39 cellular contexts compared by ENCODE assay signal in genomic region chr1:22967833-22968232, GRCh38. TPM values are rescaled to one million over a fixed set of nuclear protein-coding genes. Genes with fewer than 3 reads are reported as not detected.
"Had no signal": no experiment of that assay in that cellular context is flagged by ENCODE, and none has a peak within 500 bp of the region (broad histone marks: within the 10 kb centered on the region; RNA-seq: fewer than 3 reads in every experiment).

No MANE protein-coding gene starts in this region.

- H3K4me3 ChIP-seq: adrenal gland, ascending aorta, body of pancreas, breast epithelium, cardiac muscle cell had no signal

- H3K4me1 ChIP-seq: adrenal gland, ascending aorta, breast epithelium had no signal

- DNase-seq: activated effector memory CD4-positive, alpha-beta T cell treated with anti-CD3 and anti-CD28 coated beads, Interleukin-2, amount 50 U/mL, for 16 hours; activated effector memory CD4-positive, alpha-beta T cell treated with Interleukin-2 at 50 U/mL for 16 hours; activated gamma-delta T cell; activated gamma-delta T cell treated with Interleukin-2 at 50 U/mL for 16 hours; activated naive CD4-positive, alpha-beta T cell; activated naive CD4-positive, alpha-beta T cell treated with anti-CD3 and anti-CD28 coated beads for 36 hours; activated naive CD4-positive, alpha-beta T cell treated with anti-CD3 and anti-CD28 coated beads, Interleukin-2, amount 10 ng/mL, durations not matched to agents 7 days and 5 days; activated naive CD4-positive, alpha-beta T cell treated with anti-CD3 and anti-CD28 coated beads, Interleukin-2, amount 50 U/mL, for 16 hours; activated naive CD4-positive, alpha-beta T cell treated with Interleukin-2 at 50 U/mL for 16 hours; activated naive CD8-positive, alpha-beta T cell treated with anti-CD3 and anti-CD28 coated beads for 36 hours; activated naive CD8-positive, alpha-beta T cell treated with anti-CD3 and anti-CD28 coated beads, Interleukin-2, amount 10 ng/mL, durations not matched to agents 7 days and 5 days; activated naive CD8-positive, alpha-beta T cell treated with anti-CD3 and anti-CD28 coated beads, Interleukin-2, amount 50 U/mL, for 24 hours; activated T-cell treated with anti-CD3 and anti-CD28 coated beads, Interleukin-2, amount 50 U/mL, for 24 hours; activated T-cell treated with anti-CD3 and anti-CD28 coated beads, Interleukin-2, amount 50 U/mL, for 4 hours; activated T-cell treated with anti-CD3 and anti-CD28 coated beads, Interleukin-2, amount 50 U/mL, for 48 hours; activated T-cell treated with anti-CD3 and anti-CD28 coated beads, Interleukin-2, amount 50 U/mL, for 72 hours; amniotic stem cell; amygdala; anterior cingulate cortex; body of pancreas; brain microvascular endothelial cell; caudate nucleus; central memory CD4-positive, alpha-beta T cell; cerebellar nuclear complex had no signal

- H3K36me3 ChIP-seq: adrenal gland, ascending aorta, brain microvascular endothelial cell, breast epithelium, cardiac muscle cell had no signal

- H3K9me3 ChIP-seq: body of pancreas, breast epithelium had no signal

- FAIRE-seq: astrocyte, bronchial epithelial cell had no signal

- ATAC-seq: activated naive CD4-positive, alpha-beta T cell treated with anti-CD3 and anti-CD28 coated beads, Interleukin-2, amount 50 U/mL, for 72 hours; activated naive CD8-positive, alpha-beta T cell treated with anti-CD3 and anti-CD28 coated beads, Interleukin-2, amount 50 U/mL, for 24 hours; activated T-cell treated with anti-CD3 and anti-CD28 coated beads, Interleukin-2, amount 50 U/mL, for 4 hours; activated T-cell treated with anti-CD3 and anti-CD28 coated beads, Interleukin-2, amount 50 U/mL, for 72 hours; activated T-helper 17 cell treated with anti-CD3 and anti-CD28 coated beads, Interleukin-2, amount 50 U/mL, for 72 hours; body of pancreas had no signal

- H3K27me3 ChIP-seq: adrenal gland, ascending aorta, body of pancreas, brain microvascular endothelial cell had no signal

- H3K27ac ChIP-seq: adrenal gland, ascending aorta, body of pancreas, brain microvascular endothelial cell, breast epithelium, cardiac muscle cell had no signal

RNA-seq across cellular contexts. Expression of gene LACTBL1, which starts 4.8 kb away (rescaled TPM):
- total RNA-seq: activated naive CD4-positive, alpha-beta T cell treated with anti-CD3 and anti-CD28 coated beads for 36 hours; activated naive CD4-positive, alpha-beta T cell treated with anti-CD3 and anti-CD28 coated beads, Interleukin-2, amount 50 U/mL, for 72 hours; activated naive CD8-positive, alpha-beta T cell treated with anti-CD3 and anti-CD28 coated beads for 36 hours; activated naive CD8-positive, alpha-beta T cell treated with anti-CD3 and anti-CD28 coated beads, Interleukin-2, amount 10 ng/mL, durations not matched to agents 7 days and 5 days; activated T-cell treated with anti-CD3 and anti-CD28 coated beads, Interleukin-2, amount 50 U/mL, for 4 hours; activated T-cell treated with anti-CD3 and anti-CD28 coated beads, Interleukin-2, amount 50 U/mL, for 72 hours; activated T-helper 1 cell treated with anti-CD3 and anti-CD28 coated beads, Interleukin-12 subunit alpha, Interleukin-12 subunit beta, Interleukin-2, Interleukin-4 antibody, amounts not matched to agents 30 ng/mL and 10 ng/mL and 1 ng/mL, durations not matched to agents 14 hours and 24 hours and 36 hours; activated T-helper 17 cell treated with anti-CD3 and anti-CD28 coated beads, Interleukin-2, amount 50 U/mL, for 72 hours; activated T-helper 2 cell treated with anti-CD3 and anti-CD28 coated beads, Interferon-gamma antibody, Interleukin-2, Interleukin-4, amounts not matched to agents 10 μg/mL and 5 μg/mL and 100 μg/mL, durations not matched to agents 14 hours and 24 hours and 36 hours; adrenal gland; aorta; ascending aorta; astrocyte; body of pancreas; breast epithelium; bronchial epithelial cell; cardiac muscle cell; cardiac septum; cerebellum; chondrocyte had no signal
- polyA plus RNA-seq: adipose tissue, adrenal gland, aorta, cardiac muscle cell had no signal

RNA-seq across cellular contexts. Expression of gene TEX46, which starts 47.8 kb away (rescaled TPM):
- total RNA-seq: activated naive CD4-positive, alpha-beta T cell treated with anti-CD3 and anti-CD28 coated beads for 36 hours; activated naive CD4-positive, alpha-beta T cell treated with anti-CD3 and anti-CD28 coated beads, Interleukin-2, amount 50 U/mL, for 72 hours; activated naive CD8-positive, alpha-beta T cell treated with anti-CD3 and anti-CD28 coated beads for 36 hours; activated naive CD8-positive, alpha-beta T cell treated with anti-CD3 and anti-CD28 coated beads, Interleukin-2, amount 10 ng/mL, durations not matched to agents 7 days and 5 days; activated T-cell treated with anti-CD3 and anti-CD28 coated beads, Interleukin-2, amount 50 U/mL, for 4 hours; activated T-cell treated with anti-CD3 and anti-CD28 coated beads, Interleukin-2, amount 50 U/mL, for 72 hours; activated T-helper 1 cell treated with anti-CD3 and anti-CD28 coated beads, Interleukin-12 subunit alpha, Interleukin-12 subunit beta, Interleukin-2, Interleukin-4 antibody, amounts not matched to agents 30 ng/mL and 10 ng/mL and 1 ng/mL, durations not matched to agents 14 hours and 24 hours and 36 hours; activated T-helper 17 cell treated with anti-CD3 and anti-CD28 coated beads, Interleukin-2, amount 50 U/mL, for 72 hours; activated T-helper 2 cell treated with anti-CD3 and anti-CD28 coated beads, Interferon-gamma antibody, Interleukin-2, Interleukin-4, amounts not matched to agents 10 μg/mL and 5 μg/mL and 100 μg/mL, durations not matched to agents 14 hours and 24 hours and 36 hours; adrenal gland; aorta; ascending aorta; astrocyte; body of pancreas; breast epithelium; bronchial epithelial cell; cardiac muscle cell; cardiac septum; cerebellum; chondrocyte had no signal
- polyA plus RNA-seq: adipose tissue, adrenal gland, aorta, cardiac muscle cell had no signal
